In the genomic region with DNA sequence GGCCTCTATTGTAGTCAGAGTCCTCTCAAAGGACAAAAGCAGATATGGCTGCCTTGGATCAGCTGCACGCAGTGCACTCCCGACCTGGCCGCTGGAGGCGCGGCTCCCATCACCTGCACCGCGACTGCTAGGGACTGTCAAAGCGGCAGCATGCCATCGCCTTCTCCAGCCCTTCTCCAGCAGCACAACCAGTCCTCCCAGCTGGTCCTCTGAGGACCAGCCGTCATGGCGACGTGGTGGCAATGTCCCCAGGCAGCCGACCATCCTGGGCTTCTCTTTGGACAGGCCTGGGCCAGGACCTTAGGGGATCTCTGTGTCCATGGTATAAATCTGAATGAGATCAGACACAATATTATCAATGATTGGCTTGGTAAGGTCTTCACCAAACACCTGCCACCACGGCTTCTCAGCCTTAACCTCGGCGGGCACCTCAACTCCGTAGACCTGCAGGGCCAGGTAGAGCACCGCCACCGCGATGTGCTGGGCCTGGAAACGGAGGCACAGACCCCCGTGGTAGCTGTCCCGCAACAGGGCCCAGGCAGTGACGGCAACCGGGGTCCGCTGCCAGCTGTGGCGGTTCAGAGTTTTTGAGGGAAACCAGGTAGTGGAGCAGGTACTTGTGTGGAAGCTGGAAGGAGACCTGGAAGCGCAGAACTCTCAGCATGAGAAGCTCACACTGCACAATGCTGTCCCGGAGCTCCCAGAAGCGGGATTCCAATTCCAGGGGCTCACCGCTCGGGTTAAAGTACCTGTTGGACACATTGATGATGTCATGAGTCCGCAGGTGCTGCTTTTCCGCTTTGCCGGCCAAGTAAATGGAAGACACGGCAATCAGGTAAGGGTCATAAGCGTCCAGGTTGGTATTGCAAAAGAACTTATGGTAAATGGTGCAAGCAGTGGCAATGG, we compare ENCODE assay signal across 1 cellular context.
TF ChIP-seq lines count a peak whose summit lies in the region.

No MANE protein-coding gene starts in this region.

TF ChIP-seq in K562, 482 proteins besides CTCF, POLR2A, EP300 and RAD21:
- TF ChIP-seq YBX1 (IDR thresholded peaks at IDR 0.05) (no peak), MAFF (IDR thresholded peaks at IDR 0.05; ENCODE audit: low read length) (no peak), TCF7 (IDR thresholded peaks at IDR 0.05; ENCODE audit: borderline replicate concordance) (no peak), ARHGAP35 (IDR thresholded peaks at IDR 0.05; ENCODE audit: partially characterized antibody) (no peak), ZNF57 (CRISPR knock-in tag; IDR thresholded peaks at IDR 0.05) (no peak)
- TF ChIP-seq, protein P1, sequence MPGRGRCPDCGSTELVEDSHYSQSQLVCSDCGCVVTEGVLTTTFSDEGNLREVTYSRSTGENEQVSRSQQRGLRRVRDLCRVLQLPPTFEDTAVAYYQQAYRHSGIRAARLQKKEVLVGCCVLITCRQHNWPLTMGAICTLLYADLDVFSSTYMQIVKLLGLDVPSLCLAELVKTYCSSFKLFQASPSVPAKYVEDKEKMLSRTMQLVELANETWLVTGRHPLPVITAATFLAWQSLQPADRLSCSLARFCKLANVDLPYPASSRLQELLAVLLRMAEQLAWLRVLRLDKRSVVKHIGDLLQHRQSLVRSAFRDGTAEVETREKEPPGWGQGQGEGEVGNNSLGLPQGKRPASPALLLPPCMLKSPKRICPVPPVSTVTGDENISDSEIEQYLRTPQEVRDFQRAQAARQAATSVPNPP (IDR thresholded peaks at IDR 0.05; ENCODE audit: borderline replicate concordance, insufficient read depth, insufficient read length) = no peak
